Comparison of ENCODE assay signal across 20 cellular contexts in genomic region chr14:78227466-78228077, GRCh38. TPM values are rescaled to one million over a fixed set of nuclear protein-coding genes. Genes with fewer than 3 reads are reported as not detected.
DNase-seq lines count a peak whose midpoint lies in the region; ATAC-seq and TF ChIP-seq lines count a peak whose summit lies in the region.
"Had no signal": no experiment of that assay in that cellular context is flagged by ENCODE, and none has a peak within 500 bp of the region (broad histone marks: within the 10 kb centered on the region; RNA-seq: fewer than 3 reads in every experiment).

No MANE protein-coding gene starts in this region.

- H3K23ac ChIP-seq in mesendoderm (ENCODE audit: low read length): no peak overlapping the region

- H2BK120ac ChIP-seq in mesendoderm (ENCODE audit: low read depth, low read length): no peak overlapping the region

- POLR2A ChIA-PET in WTC11 (lab: Charles Lee): no interaction called here

- no peaks in the 10 kb centered on the region for H3K27me3 Mint-ChIP-seq in WTC11 (ENCODE audit: low read depth)
- H3K27me3 Mint-ChIP-seq: CD4-positive, CD25-positive, alpha-beta regulatory T cell had no signal

- H3K9me3 Mint-ChIP-seq in WTC11: no peaks in the 10 kb centered on the region

- CTCF ChIA-PET in WTC11 (lab: Charles Lee): interaction anchor here (0.5 to 1.9 kb wide), 4 partner anchors 70 to 402 kb away, joined by 3 to 7 read pairs (median 3); no protein-coding TSS in a partner anchor

- DNase-seq in DMS53 (lab: John Stamatoyannopoulos, UW) (peak; percentile 2), DMS53 treated with DMSO at 0.1 percent for 48 hours (lab: John Stamatoyannopoulos, UW; ENCODE audit: unreplicated experiment) (no peak), LNCaP clone FGC (ENCODE audit: low read depth) (no peak), WTC11 (ENCODE audit: low spot score) (peak; percentile 17), mesendoderm (peak; percentile 37), upper lobe of right lung (no peak), D341Med (ENCODE audit: low spot score) (no peak)
- DNase-seq: activated CD4-positive, CD25-positive, alpha-beta regulatory T cell; CD4-positive, CD25-positive, alpha-beta regulatory T cell; gastrocnemius medialis; GOT3; Kasumi-1; naive thymus-derived CD8-positive, alpha-beta T cell; NCI-H2029 treated with DMSO at 0.1 percent for 48 hours; NK-92 treated with Interleukin-12 subunit alpha and Interleukin-12 subunit beta, amount 100 ng/mL, for 24 hours; stimulated activated naive CD8-positive, alpha-beta T cell treated with anti-CD3 and anti-CD28 coated beads, Interleukin-15, Interleukin-2, amounts not matched to agents 100 U/mL and 50 U/mL, for 24 hours; T-helper 1 cell; upper lobe of left lung had no signal

- intact Hi-C loops in upper lobe of right lung (cut with DNase I): no loop called here

- H2BK5ac ChIP-seq in mesendoderm (ENCODE audit: low read length): no peak overlapping the region

- ATAC-seq in WTC11 (peak; percentile 83), upper lobe of right lung (no peak), GM19455 (IDR thresholded peaks at IDR 0.05; ENCODE audit: unreplicated experiment) (no peak)
- ATAC-seq: gastrocnemius medialis; naive thymus-derived CD8-positive, alpha-beta T cell; stimulated activated naive CD8-positive, alpha-beta T cell treated with anti-CD3 and anti-CD28 coated beads, Interleukin-15, Interleukin-2, amounts not matched to agents 100 U/mL and 50 U/mL, for 24 hours had no signal

- H3K18ac ChIP-seq in mesendoderm (ENCODE audit: low read length): no peak overlapping the region

- H3K79me1 ChIP-seq in mesendoderm (ENCODE audit: low read length): no peaks in the 10 kb centered on the region

- H2AK5ac ChIP-seq in mesendoderm (ENCODE audit: low read length): no peak overlapping the region

- peaks cover 2% of the 10 kb centered on the region; the same call in 1 of the 2 replicates for H3K4me1 Mint-ChIP-seq in WTC11
- H3K4me1 Mint-ChIP-seq: naive thymus-derived CD8-positive, alpha-beta T cell had no signal

- H3K56ac ChIP-seq in mesendoderm (ENCODE audit: low read length): no peak overlapping the region

- TF ChIP-seq CTCF in LNCaP clone FGC (IDR thresholded peaks at IDR 0.05; ENCODE audit: control insufficient read depth, extremely low read depth, insufficient read depth) (peak; percentile 63), WTC11 (IDR thresholded peaks at IDR 0.05) (no peak), upper lobe of right lung (IDR thresholded peaks at IDR 0.05) (no peak)

- H3K4ac ChIP-seq in mesendoderm (ENCODE audit: low read depth, low read length): no peak overlapping the region

- no CpG with 5 or more reads among the region's 13 CpGs for WGBS in mesendoderm (ENCODE audit: extremely low coverage, insufficient coverage, low lambda C conversion rate)

- no peaks in the 10 kb centered on the region for H3K79me2 ChIP-seq in mesendoderm (ENCODE audit: control insufficient read depth, insufficient read depth, low read length)

- no peak overlapping the region for H3K27ac Mint-ChIP-seq in WTC11
- H3K27ac Mint-ChIP-seq: CD4-positive, CD25-positive, alpha-beta regulatory T cell; naive thymus-derived CD8-positive, alpha-beta T cell had no signal

- H2BK15ac ChIP-seq in mesendoderm (replicated peaks; ENCODE audit: low read depth): no peak overlapping the region

- H3K27me3 ChIP-seq in mesendoderm (ENCODE audit: insufficient read depth, low read length, poor library complexity): no peaks in the 10 kb centered on the region
- no peaks in the 10 kb centered on the region for H3K27me3 ChIP-seq in upper lobe of right lung
- H3K27me3 ChIP-seq: gastrocnemius medialis, upper lobe of left lung had no signal

- no peak overlapping the region for H3K9ac ChIP-seq in mesendoderm (ENCODE audit: low read length)

- H3K4me1 ChIP-seq in mesendoderm (ENCODE audit: control insufficient read depth, low read depth, low read length): no peaks in the 10 kb centered on the region
- no peaks in the 10 kb centered on the region for H3K4me1 ChIP-seq in upper lobe of right lung
- H3K4me1 ChIP-seq: gastrocnemius medialis, upper lobe of left lung had no signal

- no peaks in the 10 kb centered on the region for H3K36me3 Mint-ChIP-seq in WTC11
- H3K36me3 Mint-ChIP-seq: CD4-positive, CD25-positive, alpha-beta regulatory T cell had no signal

- no peak overlapping the region for H3K4me3 ChIP-seq in LNCaP clone FGC (ENCODE audit: low read depth, low read length)
- no peak overlapping the region for H3K4me3 ChIP-seq in mesendoderm (ENCODE audit: low read length)
- no peak overlapping the region for H3K4me3 ChIP-seq in upper lobe of right lung
- H3K4me3 ChIP-seq: gastrocnemius medialis, upper lobe of left lung had no signal

- H4K5ac ChIP-seq in mesendoderm (ENCODE audit: low read length): peak overlapping the region; percentile 47

- H3K36me3 ChIP-seq in mesendoderm (ENCODE audit: control insufficient read depth, insufficient read depth, low read length) (no peaks in the 10 kb centered on the region), upper lobe of right lung (no peaks in the 10 kb centered on the region)
- H3K36me3 ChIP-seq: gastrocnemius medialis, upper lobe of left lung had no signal

- H3K27ac ChIP-seq in mesendoderm (ENCODE audit: low read depth, low read length): no peak overlapping the region
- H3K27ac ChIP-seq in upper lobe of right lung: no peak overlapping the region
- H3K27ac ChIP-seq: gastrocnemius medialis, upper lobe of left lung had no signal

- no peaks in the 10 kb centered on the region for H3K9me3 ChIP-seq in upper lobe of right lung
- H3K9me3 ChIP-seq: gastrocnemius medialis, upper lobe of left lung had no signal

- H3K4me2 ChIP-seq in mesendoderm (ENCODE audit: low read length): no peak overlapping the region

- H4K8ac ChIP-seq in mesendoderm (ENCODE audit: low read depth, low read length): no peak overlapping the region

- H3K4me3 Mint-ChIP-seq in WTC11: no peak overlapping the region
- H3K4me3 Mint-ChIP-seq: CD4-positive, CD25-positive, alpha-beta regulatory T cell; naive thymus-derived CD8-positive, alpha-beta T cell had no signal

TF ChIP-seq in WTC11, 78 proteins besides CTCF, POLR2A, EP300 and RAD21 (continues in another document):
- TF ChIP-seq NFATC4 (CRISPR knock-in tag; IDR thresholded peaks at IDR 0.05): no peak
- no peak for TF ChIP-seq ELF4 (CRISPR knock-in tag; IDR thresholded peaks at IDR 0.05; ENCODE audit: low read depth)
- no peak for TF ChIP-seq ERG (CRISPR knock-in tag; IDR thresholded peaks at IDR 0.05)
- no peak for TF ChIP-seq USF2 (CRISPR knock-in tag; IDR thresholded peaks at IDR 0.05)
- TF ChIP-seq MXD4 (CRISPR knock-in tag; IDR thresholded peaks at IDR 0.05; ENCODE audit: borderline replicate concordance): no peak
- TF ChIP-seq CREM (CRISPR knock-in tag; IDR thresholded peaks at IDR 0.05): no peak
- TF ChIP-seq NFE2L1 (CRISPR knock-in tag; IDR thresholded peaks at IDR 0.05): no peak
- no peak for TF ChIP-seq ZNF232 (CRISPR knock-in tag; IDR thresholded peaks at IDR 0.05)
- no peak for TF ChIP-seq ATF3 (CRISPR knock-in tag; conservative IDR thresholded peaks at IDR 0.05)
- no peak for TF ChIP-seq PRDM15 (CRISPR knock-in tag; IDR thresholded peaks at IDR 0.05)
- TF ChIP-seq GABPB1 (CRISPR knock-in tag; IDR thresholded peaks at IDR 0.05): no peak

RNA-seq across cellular contexts. Expression of gene NRXN3, which starts 57.4 kb away (rescaled TPM):
- total RNA-seq in WTC11 (2021) (2.5 to 3.0 TPM (median 2.9 TPM) in 3 replicates), upper lobe of right lung (10.0 TPM)
- polyA plus RNA-seq in mesendoderm (2013, experiment 1 of 2): 1.1 TPM
- polyA plus RNA-seq in mesendoderm (2013, experiment 2 of 2): 1.2 TPM
- total RNA-seq: CD4-positive, CD25-positive, alpha-beta regulatory T cell; lung microvascular endothelial cell; naive thymus-derived CD8-positive, alpha-beta T cell had no signal
- polyA plus RNA-seq: CD4-positive, CD25-positive, alpha-beta regulatory T cell; naive thymus-derived CD8-positive, alpha-beta T cell had no signal

Comparison
In these comparisons a context has a peak if more than half of its experiments do, and no peak if none do; other contexts are left out.
1. DNase-seq: peak in DMS53 (single experiment), WTC11 (single experiment) and mesendoderm (single experiment); none in DMS53 treated with DMSO at 0.1 percent for 48 hours (single experiment), LNCaP clone FGC (single experiment), upper lobe of right lung (single experiment) and D341Med (single experiment).